Comparison of ENCODE assay signal across 20 cellular contexts in genomic region chr2:85178154-85178553, GRCh38. TPM values are rescaled to one million over a fixed set of nuclear protein-coding genes. Genes with fewer than 3 reads are reported as not detected.
A peak's percentile ranks its signal among the peaks of the same experiment; 100 is the strongest.
DNase-seq lines count a peak whose midpoint lies in the region; ATAC-seq, FAIRE-seq and TF ChIP-seq lines count a peak whose summit lies in the region.
"Had no signal": no experiment of that assay in that cellular context is flagged by ENCODE, and none has a peak within 500 bp of the region (broad histone marks: within the 10 kb centered on the region; RNA-seq: fewer than 3 reads in every experiment).

No MANE protein-coding gene starts in this region.

- peaks cover 68% of the 10 kb centered on the region for H4K20me1 ChIP-seq in astrocyte (ENCODE audit: insufficient read depth, low read length)
- H4K20me1 ChIP-seq: BLaER1 treated with 17β-estradiol and CSF1 and Interleukin-3, amounts not matched to agents 10 nM and 100 nM had no signal

- H3K4me3 ChIP-seq in astrocyte (ENCODE audit: insufficient read depth, low read depth, low read length) (no peak overlapping the region), iPS-20b (ENCODE audit: low read length) (no peak overlapping the region)
- H3K4me3 ChIP-seq: BLaER1 treated with 17β-estradiol and CSF1 and Interleukin-3, amounts not matched to agents 10 nM and 100 nM had no signal

- no peak overlapping the region for H2AFZ ChIP-seq in astrocyte (ENCODE audit: low read depth, low read length)

- H3K36me3 Mint-ChIP-seq in activated CD8-positive, alpha-beta memory T cell treated with anti-CD3 and anti-CD28 coated beads, Interleukin-2, amount 10 ng/mL, durations not matched to agents 7 days and 5 days, result no peaks in the 10 kb centered on the region
- H3K36me3 Mint-ChIP-seq in astrocyte (ENCODE audit: low read depth, unreplicated experiment) (peaks cover 19% of the 10 kb centered on the region), HFFc6 (ENCODE audit: low read depth) (no peaks in the 10 kb centered on the region)

- DNase-seq in activated CD8-positive, alpha-beta memory T cell treated with anti-CD3 and anti-CD28 coated beads, Interleukin-2, amount 10 ng/mL, durations not matched to agents 7 days and 5 days, result no peak
- no peak for DNase-seq in activated CD8-positive, alpha-beta memory T cell treated with anti-CD3 and anti-CD28 coated beads for 24 hours
- no peak for DNase-seq in astrocyte (ENCODE audit: low read depth)
- DNase-seq in pulmonary artery endothelial cell (ENCODE audit: low read depth, low spot score), result peak; percentile 24
- no peak for DNase-seq in NK-92 treated with Interleukin-12 subunit alpha and Interleukin-12 subunit beta, amount 100 ng/mL, for 24 hours (lab: John Stamatoyannopoulos, UW)
- DNase-seq in HFFc6, result no peak
- DNase-seq: Caco-2, DND-41, GDM1, Kasumi-1, NCI-H1105 treated with DMSO at 0.1 percent for 48 hours, NCI-H187 treated with DMSO at 0.1 percent for 48 hours, NCI-H82, SHP77 had no signal

- H3K27me3 ChIP-seq in astrocyte (ENCODE audit: insufficient read depth, low read length) (no peaks in the 10 kb centered on the region), iPS-20b (ENCODE audit: insufficient read depth, low read length) (no peaks in the 10 kb centered on the region)
- H3K27me3 ChIP-seq: BLaER1 treated with 17β-estradiol and CSF1 and Interleukin-3, amounts not matched to agents 10 nM and 100 nM had no signal

- H3K4me1 ChIP-seq in astrocyte (ENCODE audit: insufficient read depth, low read length) (peaks cover 5% of the 10 kb centered on the region), iPS-20b (ENCODE audit: insufficient read depth, low read length) (peaks cover 52% of the 10 kb centered on the region)

- H3K27ac Mint-ChIP-seq in activated CD8-positive, alpha-beta memory T cell treated with anti-CD3 and anti-CD28 coated beads, Interleukin-2, amount 10 ng/mL, durations not matched to agents 7 days and 5 days, result peak overlapping the region; percentile 35
- H3K27ac Mint-ChIP-seq in astrocyte (ENCODE audit: unreplicated experiment) (peak overlapping the region; percentile 8), HFFc6 (no peak overlapping the region)

- H3K27me3 Mint-ChIP-seq in activated CD8-positive, alpha-beta memory T cell treated with anti-CD3 and anti-CD28 coated beads, Interleukin-2, amount 10 ng/mL, durations not matched to agents 7 days and 5 days, result peaks cover 17% of the 10 kb centered on the region
- H3K27me3 Mint-ChIP-seq in astrocyte (ENCODE audit: low read depth, unreplicated experiment), result no peaks in the 10 kb centered on the region
- peaks cover 5% of the 10 kb centered on the region for H3K27me3 Mint-ChIP-seq in HFFc6 (ENCODE audit: insufficient read depth)

- H3K36me3 ChIP-seq in astrocyte (ENCODE audit: insufficient read depth, low read length), result no peaks in the 10 kb centered on the region
- peaks cover 19% of the 10 kb centered on the region; the same call in 1 of the 2 replicates for H3K36me3 ChIP-seq in iPS-20b (ENCODE audit: insufficient read depth, low read depth, low read length)
- H3K36me3 ChIP-seq: BLaER1 treated with 17β-estradiol and CSF1 and Interleukin-3, amounts not matched to agents 10 nM and 100 nM had no signal

- peaks cover 4% of the 10 kb centered on the region for H3K79me2 ChIP-seq in astrocyte (ENCODE audit: insufficient read depth, low read length)

- no peak for TF ChIP-seq CTCF in astrocyte (IDR thresholded peaks at IDR 0.05; ENCODE audit: insufficient read depth, low read depth, low read length)
- TF ChIP-seq CTCF in HFFc6 (IDR thresholded peaks at IDR 0.05), result no peak

- peak; percentile 55 for ATAC-seq in activated CD8-positive, alpha-beta memory T cell treated with anti-CD3 and anti-CD28 coated beads, Interleukin-2, amount 10 ng/mL, durations not matched to agents 7 days and 5 days
- ATAC-seq in GM18519 (IDR thresholded peaks at IDR 0.05; ENCODE audit: low FRiP score, unreplicated experiment), result no peak

- no peaks in the 10 kb centered on the region for H3K9me3 Mint-ChIP-seq in activated CD8-positive, alpha-beta memory T cell treated with anti-CD3 and anti-CD28 coated beads, Interleukin-2, amount 10 ng/mL, durations not matched to agents 7 days and 5 days (ENCODE audit: low read depth)
- H3K9me3 Mint-ChIP-seq in astrocyte (ENCODE audit: unreplicated experiment) (no peaks in the 10 kb centered on the region), HFFc6 (no peaks in the 10 kb centered on the region)

- no peak overlapping the region for H3K27ac ChIP-seq in astrocyte (ENCODE audit: low read depth, low read length)
- peak overlapping the region; percentile 25 for H3K27ac ChIP-seq in iPS-20b (ENCODE audit: low read length)
- H3K27ac ChIP-seq: BLaER1 treated with 17β-estradiol and CSF1 and Interleukin-3, amounts not matched to agents 10 nM and 100 nM had no signal

- H3K9ac ChIP-seq in astrocyte (ENCODE audit: low read length) (no peak overlapping the region), iPS-20b (ENCODE audit: low read depth, low read length) (peak overlapping the region; percentile 43; the same call in 1 of the 2 replicates)
- H3K9ac ChIP-seq: BLaER1 treated with 17β-estradiol and CSF1 and Interleukin-3, amounts not matched to agents 10 nM and 100 nM had no signal

- peaks cover 12% of the 10 kb centered on the region for H3K4me1 Mint-ChIP-seq in activated CD8-positive, alpha-beta memory T cell treated with anti-CD3 and anti-CD28 coated beads, Interleukin-2, amount 10 ng/mL, durations not matched to agents 7 days and 5 days
- H3K4me1 Mint-ChIP-seq in astrocyte (ENCODE audit: low read depth, unreplicated experiment) (peaks cover 44% of the 10 kb centered on the region), HFFc6 (ENCODE audit: low read depth) (peaks cover 35% of the 10 kb centered on the region)

- H3K9me3 ChIP-seq in astrocyte (ENCODE audit: insufficient read depth, low read depth, low read length) (no peaks in the 10 kb centered on the region), iPS-20b (ENCODE audit: insufficient read depth, low read depth, low read length) (no peaks in the 10 kb centered on the region)
- H3K9me3 ChIP-seq: Caco-2 had no signal

- CTCF ChIA-PET in activated CD8-positive, alpha-beta memory T cell treated with anti-CD3 and anti-CD28 coated beads, Interleukin-2, amount 10 ng/mL, durations not matched to agents 7 days and 5 days (lab: Charles Lee), result interaction anchor here (1.7 kb wide), 1 partner anchor 120 kb away, joined by 6 read pairs; no protein-coding TSS in a partner anchor

- H3K4me3 Mint-ChIP-seq in activated CD8-positive, alpha-beta memory T cell treated with anti-CD3 and anti-CD28 coated beads, Interleukin-2, amount 10 ng/mL, durations not matched to agents 7 days and 5 days, result no peak overlapping the region
- H3K4me3 Mint-ChIP-seq in astrocyte (ENCODE audit: unreplicated experiment) (no peak overlapping the region), HFFc6 (no peak overlapping the region)

- no peak overlapping the region for H3K4me2 ChIP-seq in astrocyte (ENCODE audit: low read length)
- H3K4me2 ChIP-seq: BLaER1 treated with 17β-estradiol and CSF1 and Interleukin-3, amounts not matched to agents 10 nM and 100 nM had no signal

- no peak for FAIRE-seq in astrocyte (lab: Jason Lieb, UNC)
- FAIRE-seq: GM12892, RCC 7860 had no signal

RNA-seq across cellular contexts. Expression of gene TCF7L1, which starts 45.0 kb away (rescaled TPM):
- total RNA-seq in activated CD8-positive, alpha-beta memory T cell treated with anti-CD3 and anti-CD28 coated beads, Interleukin-2, amount 10 ng/mL, durations not matched to agents 7 days and 5 days, result not detected
- total RNA-seq in astrocyte (27.2 and 30.8 TPM in 2 replicates), pulmonary artery endothelial cell (2.4 and 3.5 TPM in 2 replicates)
- total RNA-seq in HFFc6 (2021; fragmentation: NEBNext Ultra II Directional; extraction: Animal tissue kit (Norgen Biotek cat#: 25700)), result 10 to 100 TPM in 1 of 6 experiments, 1 to 10 TPM in 5; 2.6 to 10.3 (median 9.4) TPM
- total RNA-seq: A172 had no signal
